ENCODE assay signal across 1 cellular context in the genomic region with DNA sequence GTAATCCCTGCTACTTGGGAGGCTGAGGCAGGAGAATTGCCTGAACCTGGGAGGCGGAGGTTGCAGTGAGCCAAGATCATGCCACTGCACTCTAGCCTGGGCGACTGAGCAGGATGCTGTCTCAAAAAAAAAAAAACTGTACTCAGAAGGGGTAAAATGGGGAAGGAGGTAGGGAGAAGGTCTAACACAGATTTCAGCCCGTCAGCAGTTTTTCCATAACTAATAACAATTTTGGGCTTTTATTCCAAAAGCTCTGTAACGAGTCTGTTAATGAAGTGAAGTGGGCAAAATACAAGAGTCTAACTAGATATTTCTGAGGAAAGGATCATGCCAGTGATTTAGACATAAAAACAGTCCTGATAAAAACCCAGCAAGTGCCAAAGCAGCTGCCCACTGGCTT.
TF ChIP-seq lines count a peak whose summit lies in the region.

No MANE protein-coding gene starts in this region.

TF ChIP-seq in A549, 52 proteins besides CTCF, POLR2A, EP300 and RAD21:
- TF ChIP-seq HOXA7 (CRISPR knock-in tag; IDR thresholded peaks at IDR 0.05) = no peak
- TF ChIP-seq FOXS1 (CRISPR knock-in tag; IDR thresholded peaks at IDR 0.05) = no peak
- TF ChIP-seq MAFK (IDR thresholded peaks at IDR 0.05; ENCODE audit: partially characterized antibody) = peak; percentile 77
- TF ChIP-seq BHLHE40 (IDR thresholded peaks at IDR 0.05; ENCODE audit: low read depth, low read length) = no peak
